2 cellular contexts compared by ENCODE assay signal in the genomic region with DNA sequence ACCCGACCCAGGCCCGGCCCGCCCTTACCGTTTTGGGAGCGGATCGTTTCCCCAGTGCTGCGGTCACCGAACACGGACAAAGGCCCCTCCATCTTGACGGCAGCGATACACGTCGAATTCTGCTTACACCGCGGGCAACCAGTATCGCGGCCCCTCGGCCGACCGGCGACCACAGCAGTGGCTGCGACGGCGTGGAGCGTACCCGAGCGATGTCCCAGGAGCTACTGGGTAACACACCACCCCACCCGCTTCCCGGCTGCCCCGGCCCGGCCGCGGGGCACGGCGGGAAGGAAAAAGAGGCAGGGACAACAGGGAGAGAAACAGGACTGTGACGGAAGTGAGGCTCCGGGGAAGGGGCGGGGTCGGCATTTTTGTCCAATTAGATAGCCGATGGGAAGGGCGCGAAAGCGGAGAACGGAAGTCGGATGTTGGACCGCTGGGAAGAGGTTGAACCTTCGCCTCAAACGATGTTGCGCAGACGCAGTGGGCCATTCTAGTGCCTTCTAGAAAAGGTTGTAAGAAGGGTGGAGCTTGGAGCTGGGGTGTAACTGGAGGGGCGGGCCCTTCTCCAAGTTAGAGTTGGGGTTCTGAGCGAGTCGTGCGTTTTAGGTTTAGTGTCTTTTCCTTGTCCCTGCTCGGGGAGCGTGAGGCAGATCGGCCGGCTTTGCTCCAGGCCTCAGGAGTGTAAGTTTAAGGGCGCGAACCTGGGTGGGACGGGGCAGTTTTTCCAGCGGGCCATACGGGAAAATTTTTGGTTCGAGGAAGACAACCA.
A peak's percentile ranks its signal among the peaks of the same experiment; 100 is the strongest.
TF ChIP-seq lines count a peak whose summit lies in the region.

A gene (minus strand): TSS at position 226 of the 772 bp plus-strand sequence. CDS start 134 bp downstream, at position 92.

TF ChIP-seq in HCT116, 20 proteins besides CTCF, POLR2A, EP300 and RAD21 (continued from another document):
- TF ChIP-seq, protein P1, sequence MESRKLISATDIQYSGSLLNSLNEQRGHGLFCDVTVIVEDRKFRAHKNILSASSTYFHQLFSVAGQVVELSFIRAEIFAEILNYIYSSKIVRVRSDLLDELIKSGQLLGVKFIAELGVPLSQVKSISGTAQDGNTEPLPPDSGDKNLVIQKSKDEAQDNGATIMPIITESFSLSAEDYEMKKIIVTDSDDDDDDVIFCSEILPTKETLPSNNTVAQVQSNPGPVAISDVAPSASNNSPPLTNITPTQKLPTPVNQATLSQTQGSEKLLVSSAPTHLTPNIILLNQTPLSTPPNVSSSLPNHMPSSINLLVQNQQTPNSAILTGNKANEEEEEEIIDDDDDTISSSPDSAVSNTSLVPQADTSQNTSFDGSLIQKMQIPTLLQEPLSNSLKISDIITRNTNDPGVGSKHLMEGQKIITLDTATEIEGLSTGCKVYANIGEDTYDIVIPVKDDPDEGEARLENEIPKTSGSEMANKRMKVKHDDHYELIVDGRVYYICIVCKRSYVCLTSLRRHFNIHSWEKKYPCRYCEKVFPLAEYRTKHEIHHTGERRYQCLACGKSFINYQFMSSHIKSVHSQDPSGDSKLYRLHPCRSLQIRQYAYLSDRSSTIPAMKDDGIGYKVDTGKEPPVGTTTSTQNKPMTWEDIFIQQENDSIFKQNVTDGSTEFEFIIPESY (IDR thresholded peaks at IDR 0.05; ENCODE audit: extremely low read depth, insufficient replicate concordance, low read length), result no peak
- no peak for TF ChIP-seq JUND (IDR thresholded peaks at IDR 0.05)
- TF ChIP-seq, protein P2, sequence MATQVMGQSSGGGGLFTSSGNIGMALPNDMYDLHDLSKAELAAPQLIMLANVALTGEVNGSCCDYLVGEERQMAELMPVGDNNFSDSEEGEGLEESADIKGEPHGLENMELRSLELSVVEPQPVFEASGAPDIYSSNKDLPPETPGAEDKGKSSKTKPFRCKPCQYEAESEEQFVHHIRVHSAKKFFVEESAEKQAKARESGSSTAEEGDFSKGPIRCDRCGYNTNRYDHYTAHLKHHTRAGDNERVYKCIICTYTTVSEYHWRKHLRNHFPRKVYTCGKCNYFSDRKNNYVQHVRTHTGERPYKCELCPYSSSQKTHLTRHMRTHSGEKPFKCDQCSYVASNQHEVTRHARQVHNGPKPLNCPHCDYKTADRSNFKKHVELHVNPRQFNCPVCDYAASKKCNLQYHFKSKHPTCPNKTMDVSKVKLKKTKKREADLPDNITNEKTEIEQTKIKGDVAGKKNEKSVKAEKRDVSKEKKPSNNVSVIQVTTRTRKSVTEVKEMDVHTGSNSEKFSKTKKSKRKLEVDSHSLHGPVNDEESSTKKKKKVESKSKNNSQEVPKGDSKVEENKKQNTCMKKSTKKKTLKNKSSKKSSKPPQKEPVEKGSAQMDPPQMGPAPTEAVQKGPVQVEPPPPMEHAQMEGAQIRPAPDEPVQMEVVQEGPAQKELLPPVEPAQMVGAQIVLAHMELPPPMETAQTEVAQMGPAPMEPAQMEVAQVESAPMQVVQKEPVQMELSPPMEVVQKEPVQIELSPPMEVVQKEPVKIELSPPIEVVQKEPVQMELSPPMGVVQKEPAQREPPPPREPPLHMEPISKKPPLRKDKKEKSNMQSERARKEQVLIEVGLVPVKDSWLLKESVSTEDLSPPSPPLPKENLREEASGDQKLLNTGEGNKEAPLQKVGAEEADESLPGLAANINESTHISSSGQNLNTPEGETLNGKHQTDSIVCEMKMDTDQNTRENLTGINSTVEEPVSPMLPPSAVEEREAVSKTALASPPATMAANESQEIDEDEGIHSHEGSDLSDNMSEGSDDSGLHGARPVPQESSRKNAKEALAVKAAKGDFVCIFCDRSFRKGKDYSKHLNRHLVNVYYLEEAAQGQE (IDR thresholded peaks at IDR 0.05; ENCODE audit: low read depth), result no peak
- TF ChIP-seq EGR1 (IDR thresholded peaks at IDR 0.05; ENCODE audit: low read depth), result no peak
- no peak for TF ChIP-seq EZH2phosphoT487 (IDR thresholded peaks at IDR 0.05; ENCODE audit: borderline replicate concordance)
- no peak for TF ChIP-seq ZNF274 (IDR thresholded peaks at IDR 0.05; ENCODE audit: low read depth, low read length)
- peak; percentile 97 for TF ChIP-seq POLR2AphosphoS5 (IDR thresholded peaks at IDR 0.05; ENCODE audit: low read depth, low read length)
- TF ChIP-seq SRF (IDR thresholded peaks at IDR 0.05; ENCODE audit: low read depth), result no peak; the same call in 1 of the 2 replicates
- TF ChIP-seq, protein P3, sequence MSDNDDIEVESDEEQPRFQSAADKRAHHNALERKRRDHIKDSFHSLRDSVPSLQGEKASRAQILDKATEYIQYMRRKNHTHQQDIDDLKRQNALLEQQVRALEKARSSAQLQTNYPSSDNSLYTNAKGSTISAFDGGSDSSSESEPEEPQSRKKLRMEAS (IDR thresholded peaks at IDR 0.05), result peak; percentile 60
- TF ChIP-seq, protein P4, sequence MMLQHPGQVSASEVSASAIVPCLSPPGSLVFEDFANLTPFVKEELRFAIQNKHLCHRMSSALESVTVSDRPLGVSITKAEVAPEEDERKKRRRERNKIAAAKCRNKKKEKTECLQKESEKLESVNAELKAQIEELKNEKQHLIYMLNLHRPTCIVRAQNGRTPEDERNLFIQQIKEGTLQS (IDR thresholded peaks at IDR 0.05), result no peak
- peak; percentile 71 for TF ChIP-seq ELF1 (IDR thresholded peaks at IDR 0.05; ENCODE audit: borderline replicate concordance, low read depth)
- TF ChIP-seq EZH2 (IDR thresholded peaks at IDR 0.05), result no peak
- TF ChIP-seq SP1 (IDR thresholded peaks at IDR 0.05; ENCODE audit: low read depth), result peak; percentile 87
- no peak for TF ChIP-seq CEBPB (IDR thresholded peaks at IDR 0.05; ENCODE audit: low read depth)
- TF ChIP-seq SIN3A (IDR thresholded peaks at IDR 0.05; ENCODE audit: low read depth), result peak; percentile 92
- TF ChIP-seq FOSL1 (IDR thresholded peaks at IDR 0.05; ENCODE audit: low read depth), result no peak
- no peak for TF ChIP-seq TCF7L2 (IDR thresholded peaks at IDR 0.05; ENCODE audit: borderline replicate concordance, extremely low read depth, insufficient read depth, insufficient read length)
- peak; percentile 80; the same call in 1 of the 2 replicates for TF ChIP-seq ZFX (IDR thresholded peaks at IDR 0.05)
- peak; percentile 29 for TF ChIP-seq CBX3 (IDR thresholded peaks at IDR 0.05; ENCODE audit: low read depth)
TF ChIP-seq in HCT116: peak in this region for 8.

TF ChIP-seq in neural cell, 6 proteins besides CTCF, POLR2A, EP300 and RAD21 (continued from another document):
- TF ChIP-seq, protein P2 (IDR thresholded peaks at IDR 0.05; ENCODE audit: borderline replicate concordance), result peak; percentile 92
- no peak for TF ChIP-seq SMC3 (conservative IDR thresholded peaks at IDR 0.05; ENCODE audit: poor library complexity)
